22 cellular contexts compared by ENCODE assay signal in the genomic region with DNA sequence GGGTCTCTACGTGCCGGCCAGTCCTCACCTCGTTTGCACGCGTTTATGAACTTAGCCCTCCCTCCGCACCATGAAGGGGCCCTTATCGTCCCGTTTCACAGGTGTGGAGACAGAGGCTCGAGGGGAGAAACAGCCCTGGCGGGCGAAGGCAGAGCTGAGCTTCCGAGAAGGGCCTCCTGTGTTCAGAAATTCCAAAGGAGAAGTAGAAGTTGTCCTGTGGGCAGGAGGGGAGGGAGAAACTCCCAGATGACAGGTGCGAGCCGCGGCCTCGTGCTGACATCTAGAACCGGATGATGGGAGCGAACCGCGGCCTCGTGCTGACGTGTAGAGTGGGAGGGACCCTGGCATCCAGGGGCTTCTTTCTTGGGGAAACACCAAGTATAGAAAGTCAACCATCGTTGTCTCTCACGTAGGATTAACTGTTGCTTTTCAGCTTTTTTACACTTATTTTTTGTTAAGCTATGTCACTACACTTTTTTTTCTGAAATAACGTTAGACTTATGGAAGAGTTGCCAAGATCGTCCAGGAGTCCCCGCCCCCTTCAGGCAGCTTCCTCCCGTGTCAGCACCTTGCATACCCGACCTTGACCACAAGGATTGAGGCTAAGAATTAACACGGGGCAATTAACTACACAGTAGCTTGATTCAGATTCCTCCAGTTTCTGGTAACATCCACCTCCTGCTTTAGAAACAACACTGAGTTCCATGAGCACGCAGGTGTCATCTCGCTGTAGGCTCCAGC. TPM values are rescaled to one million over a fixed set of nuclear protein-coding genes. Genes with fewer than 3 reads are reported as not detected.
DNase-seq lines count a peak whose midpoint lies in the region; ATAC-seq and TF ChIP-seq lines count a peak whose summit lies in the region.
"Had no signal": no experiment of that assay in that cellular context is flagged by ENCODE, and none has a peak within 500 bp of the region (broad histone marks: within the 10 kb centered on the region; RNA-seq: fewer than 3 reads in every experiment).

No MANE protein-coding gene starts in this region.

- CTCF ChIA-PET in PC-3 (lab: Charles Lee): no interaction called here

- peaks cover 26% of the 10 kb centered on the region for H3K4me1 Mint-ChIP-seq in HFFc6 (ENCODE audit: low read depth)
- peaks cover 61% of the 10 kb centered on the region for H3K4me1 Mint-ChIP-seq in T-helper 2 cell treated with Interferon-gamma antibody and Interleukin-4, amounts not matched to agents 5 μg/mL and 100 μg/mL, for 36 hours (ENCODE audit: low read depth)

- 0 out of 2 replicates have a peak overlapping the region, but pooled peaks have one; percentile 69 for H3K9ac ChIP-seq in DND-41 (ENCODE audit: low read depth, low read length)
- no peak overlapping the region for H3K9ac ChIP-seq in PC-3 (ENCODE audit: low read length)

- no peak overlapping the region for H3K27ac Mint-ChIP-seq in HFFc6
- peak overlapping the region; percentile 96 for H3K27ac Mint-ChIP-seq in T-helper 2 cell treated with Interferon-gamma antibody and Interleukin-4, amounts not matched to agents 5 μg/mL and 100 μg/mL, for 36 hours

- H3K4me3 Mint-ChIP-seq in HFFc6: no peak overlapping the region
- H3K4me3 Mint-ChIP-seq in T-helper 2 cell treated with Interferon-gamma antibody and Interleukin-4, amounts not matched to agents 5 μg/mL and 100 μg/mL, for 36 hours: peak overlapping the region; percentile 91

- H3K36me3 ChIP-seq in DND-41 (ENCODE audit: insufficient read depth, low read length): no peaks in the 10 kb centered on the region
- no peaks in the 10 kb centered on the region for H3K36me3 ChIP-seq in PC-3 (ENCODE audit: low read depth, low read length)
- H3K36me3 ChIP-seq: breast epithelium, left lung, transverse colon had no signal

- H3K9me3 ChIP-seq in DND-41 (ENCODE audit: insufficient read depth, low read length, severe bottlenecking) (no peaks in the 10 kb centered on the region), PC-3 (ENCODE audit: low read length) (no peaks in the 10 kb centered on the region)
- H3K9me3 ChIP-seq: breast epithelium, left lung, transverse colon had no signal

- H3K27me3 ChIP-seq in DND-41 (ENCODE audit: insufficient read depth, low read length, poor library complexity) (no peaks in the 10 kb centered on the region), PC-3 (ENCODE audit: low read length) (peaks cover 56% of the 10 kb centered on the region)

- no peaks in the 10 kb centered on the region for H3K36me3 Mint-ChIP-seq in HFFc6 (ENCODE audit: low read depth)
- peaks cover 35% of the 10 kb centered on the region for H3K36me3 Mint-ChIP-seq in T-helper 2 cell treated with Interferon-gamma antibody and Interleukin-4, amounts not matched to agents 5 μg/mL and 100 μg/mL, for 36 hours (ENCODE audit: low read depth)

- no peak overlapping the region for H2AFZ ChIP-seq in DND-41 (ENCODE audit: low read depth, low read length)
- no peak overlapping the region for H2AFZ ChIP-seq in PC-3 (ENCODE audit: low read length)

- DNase-seq in DND-41 (no peak), HFFc6 (no peak), posterior vena cava (ENCODE audit: low spot score) (peak; percentile 77), NCI-H1417 treated with DMSO at 0.1 percent for 48 hours (lab: John Stamatoyannopoulos, UW) (no peak), PC-3 (no peak), NCI-H1436 (lab: John Stamatoyannopoulos, UW) (no peak)
- DNase-seq in T-helper 2 cell treated with Interferon-gamma antibody and Interleukin-4, amounts not matched to agents 5 μg/mL and 100 μg/mL, for 36 hours (ENCODE audit: low spot score): no peak
- DNase-seq: activated CD4-positive, alpha-beta T cell treated with anti-CD3 and anti-CD28 coated beads, Interleukin-2, amount 50 U/mL, for 1 hour; activated naive CD4-positive, alpha-beta T cell treated with anti-CD3 and anti-CD28 coated beads, Interleukin-2, amount 50 U/mL, for 16 hours; left lung; naive thymus-derived CD4-positive, alpha-beta T cell; NCI-H1105; NCI-H2029 treated with DMSO at 0.1 percent for 48 hours; NCI-H748 treated with DMSO at 0.1 percent for 48 hours; nucleus accumbens; transverse colon had no signal

- POLR2A ChIA-PET in PC-3 (lab: Charles Lee; ENCODE audit: unreplicated experiment): no interaction called here

- H3K9me3 Mint-ChIP-seq in HFFc6: no peaks in the 10 kb centered on the region
- H3K9me3 Mint-ChIP-seq in T-helper 2 cell treated with Interferon-gamma antibody and Interleukin-4, amounts not matched to agents 5 μg/mL and 100 μg/mL, for 36 hours: peaks cover 23% of the 10 kb centered on the region
- H3K9me3 Mint-ChIP-seq: naive thymus-derived CD4-positive, alpha-beta T cell had no signal

- H3K4me2 ChIP-seq in DND-41 (ENCODE audit: insufficient read depth, low read length): peak overlapping the region; percentile 68; the same call in 1 of the 2 replicates
- no peak overlapping the region for H3K4me2 ChIP-seq in PC-3 (ENCODE audit: low read length)

- ATAC-seq in DND-41 (ENCODE audit: insufficient read depth, low read depth) (no peak), PC-3 (no peak)
- ATAC-seq: HepG2; left lung; naive thymus-derived CD4-positive, alpha-beta T cell; SK-N-SH treated with all-trans-retinoic acid at 6 μM for 48 hours had no signal

- H3F3A ChIP-seq in PC-3 (ENCODE audit: low read length, unreplicated experiment): no peaks in the 10 kb centered on the region

- no TSS peak for BruUV-seq in PC-3 (replicated peaks; lab: Mats Ljungman, UMichigan)

- TF ChIP-seq CTCF in DND-41 (IDR thresholded peaks at IDR 0.05; ENCODE audit: borderline replicate concordance, extremely low read depth, low read length, poor library complexity, severe bottlenecking) (no peak), HFFc6 (IDR thresholded peaks at IDR 0.05) (0 out of 2 replicates have a peak, but pooled peaks have one; percentile 16), PC-3 (conservative IDR thresholded peaks at IDR 0.05; ENCODE audit: low read depth, low read length) (no peak)

- H3K27me3 Mint-ChIP-seq in HFFc6 (ENCODE audit: insufficient read depth): peaks cover 60% of the 10 kb centered on the region
- H3K27me3 Mint-ChIP-seq in T-helper 2 cell treated with Interferon-gamma antibody and Interleukin-4, amounts not matched to agents 5 μg/mL and 100 μg/mL, for 36 hours (ENCODE audit: low read depth): peaks cover 11% of the 10 kb centered on the region

- H3K79me2 ChIP-seq in DND-41 (ENCODE audit: insufficient read depth, low read length): no peaks in the 10 kb centered on the region
- no peaks in the 10 kb centered on the region for H3K79me2 ChIP-seq in PC-3 (ENCODE audit: low read length)

- no peaks in the 10 kb centered on the region for H4K20me1 ChIP-seq in DND-41 (ENCODE audit: insufficient read depth, low read length)
- no peaks in the 10 kb centered on the region for H4K20me1 ChIP-seq in PC-3 (ENCODE audit: low read length)

- H3K4me3 ChIP-seq in DND-41 (ENCODE audit: low read depth in 1 of 2, low read length in 2 of 2) (no peak overlapping the region), PC-3 (ENCODE audit: low read length) (no peak overlapping the region)
- H3K4me3 ChIP-seq: left lung, transverse colon had no signal

- H3K9me2 ChIP-seq in PC-3 (replicated peaks; ENCODE audit: low read length): no peaks in the 10 kb centered on the region

- intact Hi-C loops in posterior vena cava (cut with DNase I): no loop called here
- intact Hi-C loops in PC-3 (cut with micrococcal nuclease): no loop called here

- H3K4me1 ChIP-seq in DND-41 (ENCODE audit: insufficient read depth, low read length) (peaks cover 85% of the 10 kb centered on the region), PC-3 (ENCODE audit: insufficient read depth, low read length) (no peaks in the 10 kb centered on the region)
- H3K4me1 ChIP-seq: breast epithelium had no signal

- peak overlapping the region; percentile 97 for H3K27ac ChIP-seq in DND-41 (ENCODE audit: low read length)
- no peak overlapping the region for H3K27ac ChIP-seq in PC-3 (ENCODE audit: low read length)
- H3K27ac ChIP-seq: C4-2B, HL-60, left lung, RWPE1, transverse colon had no signal

RNA-seq across cellular contexts. Expression of gene NKD2, which starts 42.8 kb away (rescaled TPM):
- not detected for total RNA-seq in HFFc6 (2021; fragmentation: NEBNext Ultra II Directional; extraction: Animal tissue kit (Norgen Biotek cat#: 25700))
- 1 to 10 TPM; 2.7 to 5.0 TPM for total RNA-seq in posterior vena cava
- 1.6 and 6.7 TPM in 2 replicates for total RNA-seq in PC-3 (2014; rRNA removed)
